In genomic region chr14:98916036-98916435, GRCh38 we compare ENCODE assay signal across 29 cellular contexts.
"Had no signal": no experiment of that assay in that cellular context is flagged by ENCODE, and none has a peak within 500 bp of the region (broad histone marks: within the 10 kb centered on the region; RNA-seq: fewer than 3 reads in every experiment).

No MANE protein-coding gene starts in this region.

- ATAC-seq: activated CD4-positive, CD25-positive, alpha-beta regulatory T cell treated with anti-CD3 and anti-CD28 coated beads, Interleukin-2, amount 50 U/mL, for 24 hours; activated T-cell treated with anti-CD3 and anti-CD28 coated beads, Interleukin-2, amount 50 U/mL, for 72 hours; gastroesophageal sphincter; T-helper 17 cell had no signal

- H3K4me3 Mint-ChIP-seq: activated B cell treated with CpG ODN at 0.5 μM for 24 hours; activated CD4-positive, alpha-beta memory T cell treated with anti-CD3 and anti-CD28 coated beads, Interleukin-2, amount 10 ng/mL, durations not matched to agents 7 days and 5 days; activated T-cell treated with anti-CD3 and anti-CD28 coated beads, Interleukin-2, amount 50 U/mL, for 24 hours; activated T-cell treated with anti-CD3 and anti-CD28 coated beads, Interleukin-2, amount 50 U/mL, for 72 hours; central memory CD8-positive, alpha-beta T cell; dendritic cell treated with granulocyte-macrophage colony-stimulating factor and Interleukin-4, amounts not matched to agents 40 ng/mL and 50 ng/mL, for 4 days; T-helper 17 cell; T-helper 2 cell treated with Interferon-gamma antibody and Interleukin-4, amounts not matched to agents 5 μg/mL and 100 μg/mL, for 36 hours had no signal

- H3K27ac Mint-ChIP-seq: activated B cell treated with CpG ODN at 0.5 μM for 24 hours; activated CD4-positive, alpha-beta memory T cell treated with anti-CD3 and anti-CD28 coated beads, Interleukin-2, amount 10 ng/mL, durations not matched to agents 7 days and 5 days; activated T-cell treated with anti-CD3 and anti-CD28 coated beads, Interleukin-2, amount 50 U/mL, for 24 hours; activated T-cell treated with anti-CD3 and anti-CD28 coated beads, Interleukin-2, amount 50 U/mL, for 72 hours; dendritic cell treated with granulocyte-macrophage colony-stimulating factor and Interleukin-4, amounts not matched to agents 40 ng/mL and 50 ng/mL, for 4 days; T-helper 17 cell; T-helper 2 cell treated with Interferon-gamma antibody and Interleukin-4, amounts not matched to agents 5 μg/mL and 100 μg/mL, for 36 hours had no signal

- H3K4me1 Mint-ChIP-seq: activated B cell treated with CpG ODN at 0.5 μM for 24 hours had no signal

- H3K9me3 Mint-ChIP-seq: activated CD4-positive, alpha-beta memory T cell treated with anti-CD3 and anti-CD28 coated beads, Interleukin-2, amount 10 ng/mL, durations not matched to agents 7 days and 5 days; activated T-cell treated with anti-CD3 and anti-CD28 coated beads, Interleukin-2, amount 50 U/mL, for 24 hours; central memory CD8-positive, alpha-beta T cell; T-helper 2 cell treated with Interferon-gamma antibody and Interleukin-4, amounts not matched to agents 5 μg/mL and 100 μg/mL, for 36 hours had no signal

- H3K27me3 Mint-ChIP-seq: activated B cell treated with CpG ODN at 0.5 μM for 24 hours; activated CD4-positive, alpha-beta memory T cell treated with anti-CD3 and anti-CD28 coated beads, Interleukin-2, amount 10 ng/mL, durations not matched to agents 7 days and 5 days; activated T-cell treated with anti-CD3 and anti-CD28 coated beads, Interleukin-2, amount 50 U/mL, for 24 hours; central memory CD8-positive, alpha-beta T cell; T-helper 17 cell had no signal

- DNase-seq: activated B cell treated with CpG ODN at 0.5 μM for 24 hours; activated CD4-positive, alpha-beta memory T cell treated with anti-CD3 and anti-CD28 coated beads, Interleukin-2, amount 10 ng/mL, durations not matched to agents 7 days and 5 days; activated CD4-positive, alpha-beta T cell treated with anti-CD3 and anti-CD28 coated beads for 48 hours; activated CD4-positive, alpha-beta T cell treated with anti-CD3 and anti-CD28 coated beads, Interleukin-2, amount 50 U/mL, for 4 hours; activated CD8-positive, alpha-beta memory T cell treated with anti-CD3 and anti-CD28 coated beads, Interleukin-2, amount 50 U/mL, for 48 hours; activated gamma-delta T cell; activated naive CD4-positive, alpha-beta T cell; activated naive CD4-positive, alpha-beta T cell treated with anti-CD3 and anti-CD28 coated beads, Interleukin-2, amount 50 U/mL, for 16 hours; activated T-cell treated with anti-CD3 and anti-CD28 coated beads for 4 hours; activated T-cell treated with anti-CD3 and anti-CD28 coated beads, Interleukin-2, amount 50 U/mL, for 24 hours; activated T-cell treated with anti-CD3 and anti-CD28 coated beads, Interleukin-2, amount 50 U/mL, for 72 hours; amniotic stem cell; anterior cingulate cortex; brain microvascular endothelial cell; dorsolateral prefrontal cortex; effector memory CD4-positive, alpha-beta T cell; erythroblast; esophagus squamous epithelium; foreskin melanocyte; head of caudate nucleus; T-helper 1 cell; T-helper 17 cell; T1000; WERI-Rb-1 had no signal
